16 cellular contexts compared by ENCODE assay signal in genomic region chr19:51142119-51142518, GRCh38. TPM values are rescaled to one million over a fixed set of nuclear protein-coding genes. Genes with fewer than 3 reads are reported as not detected.
DNase-seq lines count a peak whose midpoint lies in the region; ATAC-seq and TF ChIP-seq lines count a peak whose summit lies in the region.
"Had no signal": no experiment of that assay in that cellular context is flagged by ENCODE, and none has a peak within 500 bp of the region (broad histone marks: within the 10 kb centered on the region; RNA-seq: fewer than 3 reads in every experiment).

Gene SIGLEC7 (plus strand): TSS chr19:51142301. CDS start chr19:51142370, 69 bp downstream.

- no peaks in the 10 kb centered on the region for H3K27me3 Mint-ChIP-seq in naive thymus-derived CD8-positive, alpha-beta T cell
- H3K27me3 Mint-ChIP-seq in chondrocyte (ENCODE audit: low read depth), result peaks cover 27% of the 10 kb centered on the region

- peak; percentile 49 to 56 for DNase-seq in AML-193 (lab: John Stamatoyannopoulos, UW)
- peak; percentile 62 for DNase-seq in NB4 (ENCODE audit: low read depth)
- peak; percentile 19 for DNase-seq in globus pallidus (ENCODE audit: low spot score)
- DNase-seq in naive thymus-derived CD8-positive, alpha-beta T cell, result no peak
- DNase-seq in suprapubic skin (ENCODE audit: low spot score in 2 of 2), result no peak
- no peak for DNase-seq in epidermal melanocyte (ENCODE audit: insufficient read length, low spot score)
- no peak for DNase-seq in breast epithelium (ENCODE audit: low spot score in 2 of 2)
- no peak for DNase-seq in chondrocyte (ENCODE audit: low spot score)
- DNase-seq: activated CD4-positive, alpha-beta T cell treated with anti-CD3 and anti-CD28 coated beads for 4 hours; H7; Karpas-422; NCI-H187; NCI-H510A treated with DMSO at 0.1 percent for 48 hours; T-helper 2 cell had no signal

- no peak for TF ChIP-seq EP300 in suprapubic skin (IDR thresholded peaks at IDR 0.05)

- H3K27me3 ChIP-seq in suprapubic skin, result peaks cover 32% of the 10 kb centered on the region
- H3K27me3 ChIP-seq in breast epithelium, result peaks cover 0 to 32% of the 10 kb centered on the region in 2 donors
- H3K27me3 ChIP-seq: body of pancreas had no signal

- peak within 1 kb of the TSS in 6 of 10 donors; percentile 24 to 77 (median 46) for H3K27ac Mint-ChIP-seq in naive thymus-derived CD8-positive, alpha-beta T cell
- no peak within 1 kb of the TSS for H3K27ac Mint-ChIP-seq in chondrocyte (ENCODE audit: unreplicated experiment)

- H3K4me3 Mint-ChIP-seq in naive thymus-derived CD8-positive, alpha-beta T cell, result peak within 1 kb of the TSS in 1 of 10 donors; percentile 73
- H3K4me3 Mint-ChIP-seq in chondrocyte (ENCODE audit: unreplicated experiment), result no peak within 1 kb of the TSS

- no peaks in the 10 kb centered on the region for H3K9me3 Mint-ChIP-seq in naive thymus-derived CD8-positive, alpha-beta T cell
- no peaks in the 10 kb centered on the region for H3K9me3 Mint-ChIP-seq in chondrocyte (ENCODE audit: low read depth)

- H3K4me3 ChIP-seq in NB4 (ENCODE audit: low read depth, low read length) (peak within 1 kb of the TSS; percentile 1), suprapubic skin (no peak within 1 kb of the TSS), breast epithelium (no peak within 1 kb of the TSS)
- H3K4me3 ChIP-seq: body of pancreas, tibial artery had no signal

- 93% methylated on average over 4 of the region's 14 CpGs for WGBS in suprapubic skin

- H3K36me3 ChIP-seq in suprapubic skin (no peaks in the 10 kb centered on the region), breast epithelium (no peaks in the 10 kb centered on the region)
- H3K36me3 ChIP-seq: tibial artery had no signal

- intact Hi-C loops in breast epithelium (cut with DNase I; ENCODE audit: low total_unique reads), result no loop called here

- TF ChIP-seq CTCF in NB4 (IDR thresholded peaks at IDR 0.05; ENCODE audit: low read depth, low read length), result no peak
- TF ChIP-seq CTCF in suprapubic skin (IDR thresholded peaks at IDR 0.05), result no peak
- TF ChIP-seq CTCF in breast epithelium (IDR thresholded peaks at IDR 0.05), result no peak
- TF ChIP-seq CTCF in chondrocyte (IDR thresholded peaks at IDR 0.05), result no peak

- no peaks in the 10 kb centered on the region for H3K36me3 Mint-ChIP-seq in naive thymus-derived CD8-positive, alpha-beta T cell
- H3K36me3 Mint-ChIP-seq in chondrocyte (ENCODE audit: low read depth), result no peaks in the 10 kb centered on the region

- peaks cover 12 to 61% (median 26%) of the 10 kb centered on the region in 4 donors for H3K4me1 Mint-ChIP-seq in naive thymus-derived CD8-positive, alpha-beta T cell
- H3K4me1 Mint-ChIP-seq in chondrocyte (ENCODE audit: low read depth), result no peaks in the 10 kb centered on the region

- H3K4me1 ChIP-seq in suprapubic skin, result no peaks in the 10 kb centered on the region
- H3K4me1 ChIP-seq in breast epithelium, result no peaks in the 10 kb centered on the region
- H3K4me1 ChIP-seq: body of pancreas, tibial artery had no signal

- no peak for ATAC-seq in naive thymus-derived CD8-positive, alpha-beta T cell
- ATAC-seq: body of pancreas had no signal

- POLR2A ChIA-PET in naive thymus-derived CD8-positive, alpha-beta T cell (lab: Charles Lee), result no interaction called here

- TF ChIP-seq POLR2A in NB4 (IDR thresholded peaks at IDR 0.05; ENCODE audit: extremely low read depth, insufficient read length) (no peak), suprapubic skin (IDR thresholded peaks at IDR 0.05) (no peak), breast epithelium (IDR thresholded peaks at IDR 0.05) (no peak)

- H3K27ac ChIP-seq in suprapubic skin (no peak within 1 kb of the TSS), breast epithelium (no peak within 1 kb of the TSS)
- H3K27ac ChIP-seq: tibial artery had no signal

- H3K9me3 ChIP-seq in suprapubic skin, result no peaks in the 10 kb centered on the region
- H3K9me3 ChIP-seq in breast epithelium, result no peaks in the 10 kb centered on the region
- H3K9me3 ChIP-seq: body of pancreas, tibial artery had no signal

RNA-seq across cellular contexts. Expression of gene SIGLEC7, which starts in this region (rescaled TPM):
- total RNA-seq in naive thymus-derived CD8-positive, alpha-beta T cell, result not detected
- polyA plus RNA-seq in naive thymus-derived CD8-positive, alpha-beta T cell, result under 1 TPM in 1 of 3 donors, not detected in 2; 0.68 TPM
- not detected for total RNA-seq in suprapubic skin
- total RNA-seq in breast epithelium, result 1 to 10 TPM in 2 of 3 donors, under 1 TPM in 1; 0.98 to 3.2 (median 1.8) TPM
- not detected in 3 replicates for total RNA-seq in chondrocyte
- total RNA-seq: body of pancreas, H7 had no signal

Comparison
In these comparisons a context has a peak if more than half of its experiments do, and no peak if none do; other contexts are left out.
1. DNase-seq: peak in AML-193 (2 of 2), NB4 (single experiment) and globus pallidus (single experiment); none in naive thymus-derived CD8-positive, alpha-beta T cell (0 of 10), suprapubic skin (0 of 2), epidermal melanocyte (single experiment), breast epithelium (0 of 2) and chondrocyte (single experiment).